12 cellular contexts compared by ENCODE assay signal in genomic region chr2:97661927-97662326, GRCh38. TPM values are rescaled to one million over a fixed set of nuclear protein-coding genes. Genes with fewer than 3 reads are reported as not detected.
DNase-seq lines count a peak whose midpoint lies in the region; ATAC-seq, FAIRE-seq and TF ChIP-seq lines count a peak whose summit lies in the region.
"Had no signal": no experiment of that assay in that cellular context is flagged by ENCODE, and none has a peak within 500 bp of the region (broad histone marks: within the 10 kb centered on the region; RNA-seq: fewer than 3 reads in every experiment).

No MANE protein-coding gene starts in this region.

- no peaks in the 10 kb centered on the region for H3K27me3 Mint-ChIP-seq in natural killer cell (ENCODE audit: low read depth in 2 of 2)

- intact Hi-C loops in K562 (cut with micrococcal nuclease) (no loop called here), natural killer cell (cut with micrococcal nuclease) (loop anchor here (1.0 to 5.0 kb wide), 3 partner anchors 17 to 85 kb away; partner anchors contain the start of gene ZAP70)

- peaks cover 29 to 34% of the 10 kb centered on the region in 2 donors for H3K4me1 Mint-ChIP-seq in natural killer cell

- TF ChIP-seq RAD21 in K562 (CRISPR knock-in tag; conservative IDR thresholded peaks at IDR 0.05 in 1 of 2, IDR thresholded peaks at IDR 0.05 in 1 of 2), result no peak

- no peak for TF ChIP-seq EP300 in K562 (IDR thresholded peaks at IDR 0.05; ENCODE audit: low read length)

- peak overlapping the region; percentile 95 for H3K27ac Mint-ChIP-seq in natural killer cell

- H3K4me2 ChIP-seq in K562 (ENCODE audit: insufficient read depth, low read length), result peak overlapping the region; percentile 97

- H3K4me3 Mint-ChIP-seq in natural killer cell, result peak overlapping the region; percentile 93

- H3K4me1 ChIP-seq in K562 (replicated peaks in 1 of 2; ENCODE audit: control insufficient read depth in 2 of 2, insufficient read depth in 2 of 2, low read length in 2 of 2), result peaks cover 21 to 58% of the 10 kb centered on the region in 2 experiments; a peak in 4 of 5 replicates
- H3K4me1 ChIP-seq in foreskin keratinocyte, result peaks cover 5% of the 10 kb centered on the region
- H3K4me1 ChIP-seq: HAP-1 had no signal

- CTCF ChIA-PET in BJ (lab: Yijun Ruan, JAX) (interaction anchor here (1.0 to 4.7 kb wide), 5 partner anchors 8 to 71 kb away, joined by 3 to 37 read pairs (median 9); partner anchors contain the start of gene COX5B), K562 (lab: Yijun Ruan, JAX; ENCODE audit: low intra/inter-chr PET ratio) (no interaction called here)

- H3K9me3 ChIP-seq in K562 (replicated peaks; ENCODE audit: control insufficient read depth, insufficient read depth, low read depth, low read length), result no peaks in the 10 kb centered on the region
- H3K9me3 ChIP-seq: HAP-1 had no signal

- peak overlapping the region; percentile 96 for H3K27ac ChIP-seq in HL-60 (replicated peaks)
- no peak overlapping the region for H3K27ac ChIP-seq in K562 (ENCODE audit: extremely low read depth, low read depth, low read length)
- H3K27ac ChIP-seq in foreskin keratinocyte, result no peak overlapping the region

- 72% methylated on average over 6 of the region's 6 CpGs for WGBS in K562 (ENCODE audit: insufficient coverage, low coverage, missing lambda C conversion rate)

- no peak for TF ChIP-seq POLR2A in K562 (conservative IDR thresholded peaks at IDR 0.05)

- H3K27me3 ChIP-seq in BJ (ENCODE audit: control insufficient read depth, insufficient read depth, low read length), result no peaks in the 10 kb centered on the region
- H3K27me3 ChIP-seq in HL-60 (ENCODE audit: insufficient read depth, poor library complexity, severe bottlenecking), result no peaks in the 10 kb centered on the region
- H3K27me3 ChIP-seq in K562 (ENCODE audit: control insufficient read depth in 2 of 2, insufficient read depth in 2 of 2, low read length in 2 of 2), result no peaks in the 10 kb centered on the region
- no peaks in the 10 kb centered on the region for H3K27me3 ChIP-seq in foreskin keratinocyte

- TF ChIP-seq CTCF in BJ (IDR thresholded peaks at IDR 0.05; ENCODE audit: insufficient read depth, low read depth, low read length), result no peak
- no peak for TF ChIP-seq CTCF in HL-60 (IDR thresholded peaks at IDR 0.05; ENCODE audit: insufficient read depth, low read length)
- no peak for TF ChIP-seq CTCF in K562 (IDR thresholded peaks at IDR 0.05 in 2 of 3, conservative IDR thresholded peaks at IDR 0.05 in 1 of 3; ENCODE audit: insufficient read depth in 2 of 3, low read depth in 1 of 3, low read length in 3 of 3)
- no peak for TF ChIP-seq CTCF in natural killer cell (IDR thresholded peaks at IDR 0.05)
- no peak for TF ChIP-seq CTCF in foreskin keratinocyte (conservative IDR thresholded peaks at IDR 0.05)

- BruUV-seq in K562 (replicated peaks; lab: Mats Ljungman, UMichigan), result no TSS peak

- peaks cover 45% of the 10 kb centered on the region for H3K79me2 ChIP-seq in K562 (ENCODE audit: control insufficient read depth, insufficient read depth, low read length)

- H3K36me3 ChIP-seq in BJ (ENCODE audit: control insufficient read depth, insufficient read depth, low read length) (peaks cover 22% of the 10 kb centered on the region), K562 (ENCODE audit: control insufficient read depth, insufficient read depth, low read length) (peaks cover 51% of the 10 kb centered on the region; the same call in 2 of the 3 replicates)

- no peaks in the 10 kb centered on the region; the same call in 1 of the 2 replicates for H4K20me1 ChIP-seq in K562 (replicated peaks; ENCODE audit: control insufficient read depth, insufficient read depth, low read length)

- no peak for DNase-seq in BJ (ENCODE audit: low read depth)
- no peak for DNase-seq in HL-60 (ENCODE audit: low read depth in 1 of 2, low spot score in 1 of 2)
- peak in 1 of 4 experiments; percentile 3 for DNase-seq in K562 (ENCODE audit: extremely low read depth in 1 of 4, low spot score in 3 of 4)
- no peak for DNase-seq in natural killer cell
- no peak for DNase-seq in NCI-H446 treated with DMSO at 0.1 percent for 48 hours (lab: John Stamatoyannopoulos, UW)
- DNase-seq in foreskin keratinocyte, result no peak
- DNase-seq in NOMO-1 (lab: John Stamatoyannopoulos, UW; ENCODE audit: unreplicated experiment in 2 of 2), result no peak
- no peak for DNase-seq in stimulated activated CD4-positive, alpha-beta T cell treated with anti-CD3 and anti-CD28 coated beads, Interleukin-15, amount 100 ng/mL, for 24 hours
- DNase-seq: amniotic stem cell, left colon had no signal

- no peak for FAIRE-seq in K562 (lab: Jason Lieb, UNC)

- ATAC-seq in K562, result no peak
- no peak for ATAC-seq in natural killer cell
- ATAC-seq in foreskin keratinocyte, result no peak

- H3K9me1 ChIP-seq in K562 (ENCODE audit: control insufficient read depth, insufficient read depth, low read length), result peaks cover 3% of the 10 kb centered on the region

- in situ Hi-C loops in K562 (cut with MboI), result no loop called here

- H3K36me3 Mint-ChIP-seq in natural killer cell, result no peaks in the 10 kb centered on the region

- peak overlapping the region; percentile 62; the same call in 1 of the 2 replicates for H3K4me3 ChIP-seq in BJ (ENCODE audit: low read depth, low read length)
- peak overlapping the region; percentile 64 for H3K4me3 ChIP-seq in HL-60 (replicated peaks; ENCODE audit: insufficient read depth, low read length)
- H3K4me3 ChIP-seq in K562, result peak overlapping the region; percentile 66; the same call in 1 of the 2 replicates

- POLR2A ChIA-PET in BJ (lab: Charles Lee), result no interaction called here
- POLR2A ChIA-PET in K562 (lab: Yijun Ruan, JAX), result interaction anchor here (0.6 to 4.9 kb wide), 5 partner anchors 11 to 735 kb away, joined by 3 to 135 read pairs (median 4); partner anchors contain the start of gene COX5B

- H3K9me3 Mint-ChIP-seq in natural killer cell, result no peaks in the 10 kb centered on the region

- H2AFZ ChIP-seq in K562 (ENCODE audit: low read depth, low read length), result no peak overlapping the region

- H3K9ac ChIP-seq in K562 (ENCODE audit: insufficient read depth in 1 of 2, low read depth in 2 of 2, low read length in 2 of 2), result peak overlapping the region; percentile 86 to 98; a peak in 2 of 4 replicates

RNA-seq across cellular contexts. Expression of gene ACTR1B, which starts 1.9 kb away (rescaled TPM):
- polyA plus RNA-seq in BJ (2011; rRNA removed), result 48.4 and 64.6 TPM in 2 replicates
- 43.6 and 70.3 TPM in 2 replicates for polyA minus RNA-seq in BJ (2011; rRNA and poly(A)+ RNA removed)
- 58.6 and 187 TPM in 2 replicates for total RNA-seq in K562 (2011; cell fraction: chromatin; rRNA removed; ENCODE audit: low replicate concordance)
- total RNA-seq in K562 (2011; cell fraction: nucleolus; rRNA removed), result 122 and 125 TPM in 2 replicates
- 80.8 and 84.3 TPM in 2 replicates for total RNA-seq in K562 (2011; cell fraction: nucleoplasm; rRNA removed)
- total RNA-seq in K562 (2014; rRNA removed), result 22.1 and 27.9 TPM in 2 replicates
- 12.0 and 16.2 TPM in 2 replicates for total RNA-seq in K562 (2014; rRNA removed; fragmentation: Illumina TruSeq; extraction: Trizol)
- total RNA-seq in K562 (2015; rRNA removed; fragmentation: Illumina TruSeq; extraction: Trizol), result 26.4 and 26.7 TPM in 2 replicates
- total RNA-seq in K562 (2021), result 41.0 and 43.0 TPM in 2 replicates
- polyA plus RNA-seq in K562 (2011; rRNA removed), result 40.9 and 47.4 TPM in 2 replicates
- polyA plus RNA-seq in K562 (2011; cell fraction: cytosol; rRNA removed), result 50.7 and 71.9 TPM in 2 replicates
- 306 and 320 TPM in 2 replicates for polyA plus RNA-seq in K562 (2011; cell fraction: nucleus; rRNA removed)
- 37.9 and 120 TPM in 2 replicates for polyA plus RNA-seq in K562 (2012)
- 22.5 and 29.2 TPM in 2 replicates for polyA plus RNA-seq in K562 (2014; fragmentation: Illumina TruSeq; extraction: Trizol)
- 1 to 10 TPM in 1 of 2 experiments, under 1 TPM in 1; 0.49 to 2.3 TPM for polyA plus RNA-seq in K562 (2014; fragmentation: Nextera tagmentation; extraction: Ambion mirVana)
- 42.3 and 46.1 TPM in 2 replicates for polyA plus RNA-seq in K562 (2014; rRNA removed)
- polyA minus RNA-seq in K562 (2011; rRNA and poly(A)+ RNA removed), result 16.2 and 25.4 TPM in 2 replicates
- 19.1 and 23.3 TPM in 2 replicates for polyA minus RNA-seq in K562 (2011; cell fraction: cytosol; rRNA and poly(A)+ RNA removed)
- polyA minus RNA-seq in K562 (2011; cell fraction: nucleus; rRNA and poly(A)+ RNA removed), result 68.1 and 83.7 TPM in 2 replicates
- total RNA-seq in natural killer cell, result 10 to 100 TPM; 71.6 to 81.1 (median 73.1) TPM
- total RNA-seq in foreskin keratinocyte, result 57.8 and 59.1 TPM in 2 replicates
- 52.7 and 54.0 TPM in 2 replicates for polyA plus RNA-seq in foreskin keratinocyte

RNA-seq across cellular contexts. Expression of gene C2orf92, which starts 7.6 kb away (rescaled TPM):
- polyA plus RNA-seq in BJ (2011; rRNA removed), result 2.6 and 2.7 TPM in 2 replicates
- polyA minus RNA-seq in BJ (2011; rRNA and poly(A)+ RNA removed), result 2.0 and 2.6 TPM in 2 replicates
- total RNA-seq in K562 (2011; cell fraction: chromatin; rRNA removed; ENCODE audit: low replicate concordance), result 36.2 and 42.2 TPM in 2 replicates
- 17.0 and 25.8 TPM in 2 replicates for total RNA-seq in K562 (2011; cell fraction: nucleolus; rRNA removed)
- 19.2 and 23.9 TPM in 2 replicates for total RNA-seq in K562 (2011; cell fraction: nucleoplasm; rRNA removed)
- 2.2 TPM in 2 replicates for total RNA-seq in K562 (2014; rRNA removed)
- total RNA-seq in K562 (2014; rRNA removed; fragmentation: Illumina TruSeq; extraction: Trizol), result 3.6 and 5.0 TPM in 2 replicates
- total RNA-seq in K562 (2015; rRNA removed; fragmentation: Illumina TruSeq; extraction: Trizol), result 6.7 and 6.8 TPM in 2 replicates
- total RNA-seq in K562 (2021), result 4.0 and 4.5 TPM in 2 replicates
- polyA plus RNA-seq in K562 (2011; rRNA removed), result 6.1 and 7.1 TPM in 2 replicates
- polyA plus RNA-seq in K562 (2011; cell fraction: cytosol; rRNA removed), result 1.4 and 2.2 TPM in 2 replicates
- 22.7 and 23.4 TPM in 2 replicates for polyA plus RNA-seq in K562 (2011; cell fraction: nucleus; rRNA removed)
- polyA plus RNA-seq in K562 (2012), result 5.3 and 10.9 TPM in 2 replicates
- 3.4 and 4.0 TPM in 2 replicates for polyA plus RNA-seq in K562 (2014; fragmentation: Illumina TruSeq; extraction: Trizol)
- polyA plus RNA-seq in K562 (2014; fragmentation: Nextera tagmentation; extraction: Ambion mirVana), result 1 to 10 TPM in 1 of 2 experiments, under 1 TPM in 1; 0.65 to 1.2 TPM
- 4.2 and 6.0 TPM in 2 replicates for polyA plus RNA-seq in K562 (2014; rRNA removed)
- 11.2 and 14.2 TPM in 2 replicates for polyA minus RNA-seq in K562 (2011; rRNA and poly(A)+ RNA removed)
- polyA minus RNA-seq in K562 (2011; cell fraction: cytosol; rRNA and poly(A)+ RNA removed), result 1.4 and 2.4 TPM in 2 replicates
- polyA minus RNA-seq in K562 (2011; cell fraction: nucleus; rRNA and poly(A)+ RNA removed), result 9.6 and 20.2 TPM in 2 replicates
- total RNA-seq in natural killer cell, result 10 to 100 TPM; 13.4 to 20.9 (median 16.1) TPM
- 0.58 and 0.71 TPM in 2 replicates for total RNA-seq in foreskin keratinocyte
- polyA plus RNA-seq in foreskin keratinocyte, result 0.24 and 0.40 TPM in 2 replicates

RNA-seq across cellular contexts. Expression of gene COX5B, which starts 16.1 kb away (rescaled TPM):
- polyA plus RNA-seq in BJ (2011; rRNA removed) (339 and 358 TPM in 2 replicates), K562 (2011; rRNA removed) (535 and 582 TPM in 2 replicates), K562 (2014; fragmentation: Illumina TruSeq; extraction: Trizol) (154 and 281 TPM in 2 replicates), K562 (2014; fragmentation: Nextera tagmentation; extraction: Ambion mirVana) (100 to 1,000 TPM; 305 to 487 TPM), K562 (2014; rRNA removed) (1,304 and 1,424 TPM in 2 replicates), foreskin keratinocyte (368 and 387 TPM in 2 replicates)
- 21.3 and 32.1 TPM in 2 replicates for polyA minus RNA-seq in BJ (2011; rRNA and poly(A)+ RNA removed)
- 55.0 and 69.6 TPM in 2 replicates for total RNA-seq in K562 (2011; cell fraction: chromatin; rRNA removed; ENCODE audit: low replicate concordance)
- 123 and 139 TPM in 2 replicates for total RNA-seq in K562 (2011; cell fraction: nucleolus; rRNA removed)
- total RNA-seq in K562 (2011; cell fraction: nucleoplasm; rRNA removed), result 112 and 121 TPM in 2 replicates
- total RNA-seq in K562 (2014; rRNA removed) (1,235 and 1,392 TPM in 2 replicates), K562 (2014; rRNA removed; fragmentation: Illumina TruSeq; extraction: Trizol) (182 and 199 TPM in 2 replicates), K562 (2015; rRNA removed; fragmentation: Illumina TruSeq; extraction: Trizol) (458 and 535 TPM in 2 replicates), K562 (2021) (536 and 603 TPM in 2 replicates), natural killer cell (100 to 1,000 TPM; 101 to 126 (median 122) TPM), foreskin keratinocyte (225 and 247 TPM in 2 replicates)
- 717 and 760 TPM in 2 replicates for polyA plus RNA-seq in K562 (2011; cell fraction: cytosol; rRNA removed)
- polyA plus RNA-seq in K562 (2011; cell fraction: nucleus; rRNA removed), result 365 and 570 TPM in 2 replicates
- polyA plus RNA-seq in K562 (2012), result 526 and 547 TPM in 2 replicates
- polyA minus RNA-seq in K562 (2011; rRNA and poly(A)+ RNA removed), result 60.5 and 61.2 TPM in 2 replicates
- 88.6 and 115 TPM in 2 replicates for polyA minus RNA-seq in K562 (2011; cell fraction: cytosol; rRNA and poly(A)+ RNA removed)
- polyA minus RNA-seq in K562 (2011; cell fraction: nucleus; rRNA and poly(A)+ RNA removed), result 46.4 and 75.2 TPM in 2 replicates

RNA-seq across cellular contexts. Expression of gene ZAP70, which starts 51.4 kb away (rescaled TPM):
- polyA plus RNA-seq in BJ (2011; rRNA removed) (0.10 and 0.16 TPM in 2 replicates), K562 (2011; rRNA removed) (0.35 and 0.39 TPM in 2 replicates), K562 (2014; fragmentation: Illumina TruSeq; extraction: Trizol) (0.21 and 0.22 TPM in 2 replicates), K562 (2014; fragmentation: Nextera tagmentation; extraction: Ambion mirVana) (under 1 TPM in 1 of 2 experiments, not detected in 1; 0.06 TPM), K562 (2014; rRNA removed) (0.20 and 0.76 TPM in 2 replicates), foreskin keratinocyte (0.01 TPM in 1 of 2 replicates, not detected in the other)
- polyA minus RNA-seq in BJ (2011; rRNA and poly(A)+ RNA removed), result not detected in 2 replicates
- 0.58 and 3.1 TPM in 2 replicates for total RNA-seq in K562 (2011; cell fraction: chromatin; rRNA removed; ENCODE audit: low replicate concordance)
- 1.8 and 2.0 TPM in 2 replicates for total RNA-seq in K562 (2011; cell fraction: nucleolus; rRNA removed)
- 0.81 and 1.7 TPM in 2 replicates for total RNA-seq in K562 (2011; cell fraction: nucleoplasm; rRNA removed)
- total RNA-seq in K562 (2014; rRNA removed) (0.41 and 0.49 TPM in 2 replicates), K562 (2014; rRNA removed; fragmentation: Illumina TruSeq; extraction: Trizol) (0.07 TPM in 1 of 2 replicates, not detected in the other), K562 (2015; rRNA removed; fragmentation: Illumina TruSeq; extraction: Trizol) (0.18 and 0.19 TPM in 2 replicates), K562 (2021) (0.80 and 0.98 TPM in 2 replicates), natural killer cell (1,000 to 10,000 TPM in 1 of 3 donors, 100 to 1,000 TPM in 2; 883 to 1,008 (median 954) TPM), foreskin keratinocyte (not detected in 2 replicates)
- polyA plus RNA-seq in K562 (2011; cell fraction: cytosol; rRNA removed), result 0.18 and 0.63 TPM in 2 replicates
- 2.9 and 5.1 TPM in 2 replicates for polyA plus RNA-seq in K562 (2011; cell fraction: nucleus; rRNA removed)
- polyA plus RNA-seq in K562 (2012), result 0.76 and 3.9 TPM in 2 replicates
- polyA minus RNA-seq in K562 (2011; rRNA and poly(A)+ RNA removed), result 0.15 and 0.46 TPM in 2 replicates
- polyA minus RNA-seq in K562 (2011; cell fraction: cytosol; rRNA and poly(A)+ RNA removed), result not detected in 2 replicates
- polyA minus RNA-seq in K562 (2011; cell fraction: nucleus; rRNA and poly(A)+ RNA removed), result 0.81 TPM in 1 of 2 replicates, not detected in the other
- total RNA-seq: M059J had no signal
